27 cellular contexts compared by ENCODE assay signal in genomic region chr21:39061766-39062165, GRCh38.
"Had no signal": no experiment of that assay in that cellular context is flagged by ENCODE, and none has a peak within 500 bp of the region (broad histone marks: within the 10 kb centered on the region; RNA-seq: fewer than 3 reads in every experiment).

No MANE protein-coding gene starts in this region.

- H3K27ac ChIP-seq: breast epithelium, KMS-11, Peyer's patch, RWPE1, SJCRH30 had no signal

- H3K4me3 ChIP-seq: breast epithelium, MG63, Peyer's patch, SJCRH30 had no signal

- H3K36me3 ChIP-seq: breast epithelium, MG63, Peyer's patch, SJCRH30 had no signal

- H3K27me3 ChIP-seq: breast epithelium, MG63, Peyer's patch had no signal

- H3K4me2 ChIP-seq: KMS-11 had no signal

- H3K9me3 ChIP-seq: breast epithelium, Peyer's patch, SJCRH30 had no signal

- DNase-seq: activated CD4-positive, alpha-beta T cell treated with anti-CD3 and anti-CD28 coated beads for 48 hours; activated CD4-positive, alpha-beta T cell treated with anti-CD3 and anti-CD28 coated beads, Interleukin-2, amount 50 U/mL, for 48 hours; activated CD4-positive, CD25-positive, alpha-beta regulatory T cell treated with anti-CD3 and anti-CD28 coated beads, Interleukin-2, amount 50 U/mL, for 72 hours; activated CD8-positive, alpha-beta memory T cell treated with anti-CD3 and anti-CD28 coated beads, Interleukin-2, amount 10 ng/mL, durations not matched to agents 7 days and 5 days; activated effector memory CD4-positive, alpha-beta T cell treated with Interleukin-2 at 50 U/mL for 16 hours; activated naive CD4-positive, alpha-beta T cell; activated T-cell treated with anti-CD3 and anti-CD28 coated beads, Interleukin-2, amount 50 U/mL, for 24 hours; aorta; central memory CD4-positive, alpha-beta T cell; MG63; MV-4-11; NCI-H1092 treated with DMSO at 0.1 percent for 48 hours; NCI-H1436; NCI-H1694 treated with DMSO at 0.1 percent for 48 hours; NCI-H2029 treated with DMSO at 0.1 percent for 48 hours; NCI-H446 treated with DMSO at 0.1 percent for 48 hours; NCI-H526; NCI-H774; Peyer's patch; Right ventricle myocardium superior; SJCRH30; SW 1271 had no signal

- ATAC-seq: activated CD8-positive, alpha-beta memory T cell treated with anti-CD3 and anti-CD28 coated beads, Interleukin-2, amount 10 ng/mL, durations not matched to agents 7 days and 5 days; SK-N-SH treated with all-trans-retinoic acid at 6 μM for 48 hours; WTC11 had no signal

- H3K9ac ChIP-seq: KMS-11 had no signal

- H3K4me1 ChIP-seq: breast epithelium, Peyer's patch, SJCRH30 had no signal
